14 cellular contexts compared by ENCODE assay signal in the genomic region with DNA sequence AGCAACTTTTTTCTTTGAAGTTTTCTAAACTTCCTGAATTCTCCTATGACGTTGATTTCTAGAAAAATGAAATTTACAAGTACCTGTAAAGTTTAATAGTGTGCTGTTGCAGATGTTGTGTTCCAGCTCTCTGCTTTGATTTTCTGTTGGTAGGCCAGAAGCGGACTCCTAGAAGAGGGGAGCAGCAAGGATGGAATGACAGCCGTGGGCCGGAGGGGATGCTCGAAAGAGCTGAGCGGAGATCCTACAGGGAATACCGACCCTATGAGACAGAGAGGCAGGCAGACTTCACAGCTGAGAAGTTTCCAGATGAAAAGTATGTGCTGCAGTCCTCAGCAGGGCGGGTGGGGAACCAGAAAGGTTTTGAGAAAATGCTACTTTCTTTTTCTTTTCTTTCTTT. TPM values are rescaled to one million over a fixed set of nuclear protein-coding genes. Genes with fewer than 3 reads are reported as not detected.
DNase-seq lines count a peak whose midpoint lies in the region; TF ChIP-seq lines count a peak whose summit lies in the region.
"Had no signal": no experiment of that assay in that cellular context is flagged by ENCODE, and none has a peak within 500 bp of the region (broad histone marks: within the 10 kb centered on the region; RNA-seq: fewer than 3 reads in every experiment).

No MANE protein-coding gene starts in this region.

- no peaks in the 10 kb centered on the region for H4K20me1 ChIP-seq in H9 (ENCODE audit: control insufficient read depth, insufficient read depth, insufficient read length)

- H2AFZ ChIP-seq in H9 (ENCODE audit: low read length), result no peak overlapping the region

- no peak overlapping the region for H2BK120ac ChIP-seq in H9 (ENCODE audit: low read depth, low read length, poor library complexity, severe bottlenecking)

- no peak overlapping the region for H3T11ph ChIP-seq in H9 (ENCODE audit: low read length)

- no peaks in the 10 kb centered on the region for H3K27me3 ChIP-seq in H9 (ENCODE audit: insufficient read depth, low read length)

- H2BK5ac ChIP-seq in H9 (ENCODE audit: insufficient read length, low read length), result no peak overlapping the region

- no peak overlapping the region for H3K4me2 ChIP-seq in H9 (ENCODE audit: insufficient read depth, insufficient read length, low read length)

- no peaks in the 10 kb centered on the region for H3K23me2 ChIP-seq in H9 (ENCODE audit: insufficient read length, low read depth, low read length, poor library complexity, severe bottlenecking)

- peak; percentile 11 for DNase-seq in activated CD8-positive, alpha-beta memory T cell treated with anti-CD3 and anti-CD28 coated beads for 24 hours
- no peak for DNase-seq in activated CD8-positive, alpha-beta memory T cell treated with anti-CD3 and anti-CD28 coated beads, Interleukin-2, amount 50 U/mL, for 4 hours
- DNase-seq in H9, result no peak
- DNase-seq in nephron progenitor cell, result no peak
- no peak for DNase-seq in Kasumi-1 (lab: John Stamatoyannopoulos, UW)
- DNase-seq in stimulated activated CD4-positive, alpha-beta T cell treated with anti-CD3 and anti-CD28 coated beads, Interleukin-1b, Interleukin-23, amount 100 ng/mL, for 48 hours, result no peak
- no peak for DNase-seq in chondrocyte (ENCODE audit: low spot score)
- DNase-seq: C1 segment of cervical spinal cord; Calu3; CD4-positive, alpha-beta memory T cell; COR-L47; DND-41; HFFc6 had no signal

- H3K9ac ChIP-seq in H9 (ENCODE audit: extremely low read depth, insufficient read length, low read length), result no peak overlapping the region

- H2BK20ac ChIP-seq in H9 (ENCODE audit: low read depth, low read length, poor library complexity, severe bottlenecking), result no peak overlapping the region

- H4K91ac ChIP-seq in H9 (ENCODE audit: insufficient read length, low read depth, low read length), result no peak overlapping the region

- WGBS in H9 (ENCODE audit: extremely low coverage, insufficient read length, low lambda C conversion rate), result no CpG with 5 or more reads among the region's 8 CpGs

- no peak overlapping the region for H4K5ac ChIP-seq in H9 (ENCODE audit: insufficient read length, low read depth, low read length)

- H4K8ac ChIP-seq in H9 (replicated peaks; ENCODE audit: insufficient read length, low read depth, low read length), result no peak overlapping the region

- H3K9me3 Mint-ChIP-seq in H9, result no peaks in the 10 kb centered on the region
- no peaks in the 10 kb centered on the region for H3K9me3 Mint-ChIP-seq in nephron progenitor cell
- H3K9me3 Mint-ChIP-seq in chondrocyte (ENCODE audit: low read depth), result no peaks in the 10 kb centered on the region
- H3K9me3 Mint-ChIP-seq: CD4-positive, alpha-beta memory T cell; HFFc6 had no signal

- H3K79me2 ChIP-seq in H9 (ENCODE audit: insufficient read depth, low read length), result no peaks in the 10 kb centered on the region

- H2BK15ac ChIP-seq in H9 (ENCODE audit: low read depth, low read length), result no peak overlapping the region

- H2AK5ac ChIP-seq in H9 (ENCODE audit: insufficient read length, low read length), result no peak overlapping the region

- H3K4me1 Mint-ChIP-seq in H9 (peaks cover 20 to 29% of the 10 kb centered on the region in 2 experiments), nephron progenitor cell (peaks cover 31% of the 10 kb centered on the region), chondrocyte (ENCODE audit: low read depth) (peaks cover 16% of the 10 kb centered on the region)

- no peaks in the 10 kb centered on the region for H3K9me3 ChIP-seq in H9 (ENCODE audit: control insufficient read depth, low read depth, low read length)
- H3K9me3 ChIP-seq: HAP-1 had no signal

- H3K36me3 Mint-ChIP-seq in H9 (ENCODE audit: insufficient read depth in 1 of 3, low read depth in 3 of 3) (peaks cover 4 to 14% (median 8%) of the 10 kb centered on the region in 3 experiments; a peak in 6 of 7 replicates), nephron progenitor cell (ENCODE audit: low read depth) (peaks cover 19% of the 10 kb centered on the region), chondrocyte (ENCODE audit: low read depth) (peaks cover 12% of the 10 kb centered on the region)

- no peak overlapping the region for H3K18ac ChIP-seq in H9 (ENCODE audit: insufficient read length, low read depth, low read length)

- no peak for TF ChIP-seq CTCF in H9 (conservative IDR thresholded peaks at IDR 0.05)
- no peak for TF ChIP-seq CTCF in nephron progenitor cell (IDR thresholded peaks at IDR 0.05)
- TF ChIP-seq CTCF in chondrocyte (IDR thresholded peaks at IDR 0.05), result no peak

- no peak overlapping the region for H3K27ac ChIP-seq in H9 (ENCODE audit: insufficient read length, low read depth, low read length)

- H3K56ac ChIP-seq in H9 (ENCODE audit: insufficient read length, low read depth, low read length), result no peak overlapping the region

- H3K27ac Mint-ChIP-seq in H9 (peak overlapping the region in 2 of 3 experiments; percentile 8 to 89; a peak in 3 of 7 replicates), nephron progenitor cell (peak overlapping the region; percentile 81), chondrocyte (ENCODE audit: unreplicated experiment) (no peak overlapping the region)
- H3K27ac Mint-ChIP-seq: CD4-positive, alpha-beta memory T cell; HFFc6 had no signal

- H3K23ac ChIP-seq in H9 (ENCODE audit: insufficient read length, low read depth, low read length), result no peak overlapping the region

- H3K4ac ChIP-seq in H9 (ENCODE audit: low read depth, low read length), result no peak overlapping the region

- no peak overlapping the region for H2BK12ac ChIP-seq in H9 (ENCODE audit: insufficient read length, low read depth, low read length)

- no peaks in the 10 kb centered on the region for H3K79me1 ChIP-seq in H9 (ENCODE audit: insufficient read depth, low read depth, low read length, poor library complexity, severe bottlenecking)

- no peaks in the 10 kb centered on the region for H3K27me3 Mint-ChIP-seq in H9 (ENCODE audit: low read depth)
- H3K27me3 Mint-ChIP-seq in nephron progenitor cell (ENCODE audit: low read depth, poor library complexity), result no peaks in the 10 kb centered on the region
- no peaks in the 10 kb centered on the region for H3K27me3 Mint-ChIP-seq in chondrocyte (ENCODE audit: low read depth)
- H3K27me3 Mint-ChIP-seq: CD4-positive, alpha-beta memory T cell had no signal

- no peak overlapping the region for H3K14ac ChIP-seq in H9 (ENCODE audit: insufficient read depth, low read length)

- H3K4me1 ChIP-seq in H9 (ENCODE audit: insufficient read depth, low read length), result no peaks in the 10 kb centered on the region; the same call in 1 of the 2 replicates

- H3K4me3 Mint-ChIP-seq in H9 (no peak overlapping the region), nephron progenitor cell (no peak overlapping the region), chondrocyte (ENCODE audit: unreplicated experiment) (no peak overlapping the region)
- H3K4me3 Mint-ChIP-seq: CD4-positive, alpha-beta memory T cell; HFFc6 had no signal

RNA-seq across cellular contexts. Expression of gene HABP4, which starts 8.3 kb away (rescaled TPM):
- 6.8 and 7.5 TPM in 2 replicates for total RNA-seq in H9 (2021)
- 19.3 to 28.9 TPM (median 26.2 TPM) in 3 replicates for total RNA-seq in chondrocyte

RNA-seq across cellular contexts. Expression of gene ZNF367, which starts 40.1 kb away (rescaled TPM):
- total RNA-seq in H9 (2021) (9.3 and 10.1 TPM in 2 replicates), chondrocyte (1.5 to 7.9 TPM (median 1.7 TPM) in 3 replicates)
